In the genomic region with DNA sequence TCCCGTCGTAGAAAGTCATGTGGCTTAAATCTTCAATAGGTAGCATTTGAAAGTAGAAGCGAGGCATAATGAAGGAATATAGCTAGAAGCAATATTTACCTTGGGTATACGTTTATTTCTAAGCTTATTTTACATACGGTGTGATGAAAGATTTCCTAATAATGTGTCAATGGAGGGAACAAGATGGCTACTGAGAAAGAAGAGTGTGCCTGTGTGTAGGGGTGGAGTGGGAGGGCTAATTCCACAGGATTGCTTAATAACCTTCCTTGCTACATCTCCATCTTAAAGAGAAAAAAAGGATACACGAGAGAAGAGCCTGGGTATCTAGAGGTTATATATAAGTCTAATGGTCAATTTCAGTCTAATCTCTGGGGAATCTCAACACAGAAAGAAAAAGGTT, we compare ENCODE assay signal across 10 cellular contexts. TPM values are rescaled to one million over a fixed set of nuclear protein-coding genes. Genes with fewer than 3 reads are reported as not detected.
A peak's percentile ranks its signal among the peaks of the same experiment; 100 is the strongest.
DNase-seq lines count a peak whose midpoint lies in the region; ATAC-seq and TF ChIP-seq lines count a peak whose summit lies in the region.
"Had no signal": no experiment of that assay in that cellular context is flagged by ENCODE, and none has a peak within 500 bp of the region (broad histone marks: within the 10 kb centered on the region; RNA-seq: fewer than 3 reads in every experiment).

No MANE protein-coding gene starts in this region.

- peak overlapping the region; percentile 6 to 97 for H3K27ac ChIP-seq in coronary artery

- TF ChIP-seq CTCF in coronary artery (IDR thresholded peaks at IDR 0.05) = no peak

- no peaks in the 10 kb centered on the region for H3K9me3 ChIP-seq in neuron (ENCODE audit: low read length)

- H3K4me3 ChIP-seq in coronary artery (peak overlapping the region; percentile 91), neuron (ENCODE audit: low read length) (peak overlapping the region; percentile 99)

- no peaks in the 10 kb centered on the region for H3K27me3 ChIP-seq in neuron (ENCODE audit: insufficient read depth, low read length)

- no peak overlapping the region for H2AFZ ChIP-seq in neuron (ENCODE audit: low read depth, low read length)
- H2AFZ ChIP-seq: parathyroid adenoma had no signal

- peaks cover 11% of the 10 kb centered on the region for H3K4me1 ChIP-seq in neuron (ENCODE audit: insufficient read depth, low read length)
- H3K4me1 ChIP-seq: parathyroid adenoma had no signal

- intact Hi-C loops in left ventricle myocardium superior (cut with micrococcal nuclease) = no loop called here

- H3K36me3 ChIP-seq in neuron (ENCODE audit: insufficient read depth, low read length) = no peaks in the 10 kb centered on the region

- ATAC-seq in GM18909 (IDR thresholded peaks at IDR 0.05; ENCODE audit: poor library complexity, unreplicated experiment) (no peak), left ventricle myocardium superior (no peak), HG03342 (IDR thresholded peaks at IDR 0.05; ENCODE audit: unreplicated experiment) (no peak)

- DNase-seq in COLO829 (ENCODE audit: low spot score) (peak; percentile 44), NCI-H460 (ENCODE audit: extremely low read depth, low read depth) (peak; percentile 61), coronary artery (ENCODE audit: low spot score) (no peak), middle frontal gyrus (ENCODE audit: extremely low spot score, low spot score) (no peak), left ventricle myocardium superior (no peak)
- DNase-seq: activated gamma-delta T cell had no signal

RNA-seq across cellular contexts. Expression of a gene that starts 2.0 kb away (rescaled TPM):
- 63.6 and 78.5 TPM in 2 replicates for total RNA-seq in NCI-H460 (2014; rRNA removed; shearing (Covaris generic))
- 51.7 and 54.5 TPM in 2 replicates for polyA plus RNA-seq in NCI-H460 (2014; cell fraction: nucleus; rRNA removed)
- total RNA-seq in left ventricle myocardium superior = 44.1 TPM

RNA-seq across cellular contexts. Expression of a gene that starts 46.6 kb away (rescaled TPM):
- total RNA-seq in NCI-H460 (2014; rRNA removed; shearing (Covaris generic)) = 8.0 and 12.2 TPM in 2 replicates
- 5.1 and 10.9 TPM in 2 replicates for polyA plus RNA-seq in NCI-H460 (2014; cell fraction: nucleus; rRNA removed)
- 0.27 TPM for total RNA-seq in left ventricle myocardium superior

Comparison
In these comparisons a context has a peak if more than half of its experiments do, and no peak if none do; other contexts are left out.
1. DNase-seq: peak in COLO829 (single experiment) and NCI-H460 (single experiment); none in coronary artery (single experiment), middle frontal gyrus (single experiment) and left ventricle myocardium superior (single experiment).